In genomic region chr22:35914357-35914664, GRCh38 we compare ENCODE assay signal across 9 cellular contexts.
DNase-seq lines count a peak whose midpoint lies in the region; ATAC-seq and TF ChIP-seq lines count a peak whose summit lies in the region.
"Had no signal": no experiment of that assay in that cellular context is flagged by ENCODE, and none has a peak within 500 bp of the region (broad histone marks: within the 10 kb centered on the region; RNA-seq: fewer than 3 reads in every experiment).

No MANE protein-coding gene starts in this region.

- no peak for DNase-seq in activated CD8-positive, alpha-beta T cell treated with anti-CD3 and anti-CD28 coated beads for 36 hours
- no peak for DNase-seq in activated CD8-positive, alpha-beta T cell treated with anti-CD3 and anti-CD28 coated beads, Interleukin-2, amount 10 ng/mL, durations not matched to agents 7 days and 5 days
- DNase-seq in mammary epithelial cell (no peak), mesothelial cell of epicardium (ENCODE audit: low spot score in 2 of 2, unreplicated experiment in 2 of 2) (no peak), tibial nerve (ENCODE audit: low spot score in 2 of 2) (no peak), putamen (ENCODE audit: low spot score) (no peak)
- DNase-seq in activated CD8-positive, alpha-beta memory T cell treated with anti-CD3 and anti-CD28 coated beads, Interleukin-2, amount 10 ng/mL, durations not matched to agents 7 days and 5 days = no peak
- DNase-seq: effector CD8-positive, alpha-beta T cell had no signal

- no peak for TF ChIP-seq EP300 in tibial nerve (IDR thresholded peaks at IDR 0.05)

- CTCF ChIA-PET in activated CD8-positive, alpha-beta T cell treated with anti-CD3 and anti-CD28 coated beads for 36 hours (lab: Charles Lee) = no interaction called here
- CTCF ChIA-PET in activated CD8-positive, alpha-beta T cell treated with anti-CD3 and anti-CD28 coated beads, Interleukin-2, amount 10 ng/mL, durations not matched to agents 7 days and 5 days (lab: Charles Lee) = no interaction called here
- CTCF ChIA-PET in mammary epithelial cell (lab: Charles Lee; ENCODE audit: low non-redundant PET) = no interaction called here
- CTCF ChIA-PET in activated CD8-positive, alpha-beta memory T cell treated with anti-CD3 and anti-CD28 coated beads, Interleukin-2, amount 10 ng/mL, durations not matched to agents 7 days and 5 days (lab: Charles Lee) = no interaction called here

- no peaks in the 10 kb centered on the region for H3K36me3 Mint-ChIP-seq in activated CD8-positive, alpha-beta T cell treated with anti-CD3 and anti-CD28 coated beads for 36 hours (ENCODE audit: low read depth)
- no peaks in the 10 kb centered on the region for H3K36me3 Mint-ChIP-seq in activated CD8-positive, alpha-beta T cell treated with anti-CD3 and anti-CD28 coated beads, Interleukin-2, amount 10 ng/mL, durations not matched to agents 7 days and 5 days (ENCODE audit: low read depth)
- H3K36me3 Mint-ChIP-seq in mesothelial cell of epicardium = no peaks in the 10 kb centered on the region
- H3K36me3 Mint-ChIP-seq in activated CD8-positive, alpha-beta memory T cell treated with anti-CD3 and anti-CD28 coated beads, Interleukin-2, amount 10 ng/mL, durations not matched to agents 7 days and 5 days = no peaks in the 10 kb centered on the region

- WGBS in mammary epithelial cell (ENCODE audit: low coverage, missing lambda C conversion rate) = 0% methylated on average over 2 of the region's 2 CpGs
- WGBS in tibial nerve, 2 donors = 14 to 19% methylated on average over 2 of the region's 2 CpGs

- peak overlapping the region; percentile 93 for H3K4me2 ChIP-seq in mammary epithelial cell (ENCODE audit: insufficient read depth, low read depth, low read length)

- H3K36me3 ChIP-seq in mammary epithelial cell (ENCODE audit: insufficient read depth, low read length) = no peaks in the 10 kb centered on the region
- H3K36me3 ChIP-seq in tibial nerve = no peaks in the 10 kb centered on the region

- no peak for TF ChIP-seq CTCF in activated CD8-positive, alpha-beta T cell treated with anti-CD3 and anti-CD28 coated beads for 36 hours (IDR thresholded peaks at IDR 0.05)
- TF ChIP-seq CTCF in mammary epithelial cell (conservative IDR thresholded peaks at IDR 0.05 in 1 of 2, IDR thresholded peaks at IDR 0.05 in 1 of 2; ENCODE audit: extremely low read depth in 1 of 2, insufficient read depth in 1 of 2, low read depth in 1 of 2, low read length in 2 of 2) (no peak), mesothelial cell of epicardium (IDR thresholded peaks at IDR 0.05; ENCODE audit: unreplicated experiment) (no peak), tibial nerve (IDR thresholded peaks at IDR 0.05) (no peak)

- H3K27ac Mint-ChIP-seq in activated CD8-positive, alpha-beta T cell treated with anti-CD3 and anti-CD28 coated beads for 36 hours = no peak overlapping the region
- no peak overlapping the region for H3K27ac Mint-ChIP-seq in activated CD8-positive, alpha-beta T cell treated with anti-CD3 and anti-CD28 coated beads, Interleukin-2, amount 10 ng/mL, durations not matched to agents 7 days and 5 days
- H3K27ac Mint-ChIP-seq in mesothelial cell of epicardium = peak overlapping the region; percentile 94
- no peak overlapping the region for H3K27ac Mint-ChIP-seq in activated CD8-positive, alpha-beta memory T cell treated with anti-CD3 and anti-CD28 coated beads, Interleukin-2, amount 10 ng/mL, durations not matched to agents 7 days and 5 days

- no TSS peak for BruUV-seq in mammary epithelial cell (replicated peaks; lab: Mats Ljungman, UMichigan)

- dilution Hi-C loops in mammary epithelial cell (cut with HindIII; ENCODE audit: low sequenced_read_pairs) = no loop called here

- H3K9me3 Mint-ChIP-seq in activated CD8-positive, alpha-beta T cell treated with anti-CD3 and anti-CD28 coated beads for 36 hours = no peaks in the 10 kb centered on the region
- no peaks in the 10 kb centered on the region for H3K9me3 Mint-ChIP-seq in activated CD8-positive, alpha-beta T cell treated with anti-CD3 and anti-CD28 coated beads, Interleukin-2, amount 10 ng/mL, durations not matched to agents 7 days and 5 days (ENCODE audit: insufficient read depth)
- H3K9me3 Mint-ChIP-seq in mesothelial cell of epicardium = no peaks in the 10 kb centered on the region
- H3K9me3 Mint-ChIP-seq in activated CD8-positive, alpha-beta memory T cell treated with anti-CD3 and anti-CD28 coated beads, Interleukin-2, amount 10 ng/mL, durations not matched to agents 7 days and 5 days (ENCODE audit: low read depth) = no peaks in the 10 kb centered on the region

- peak overlapping the region; percentile 74 for H3K27ac ChIP-seq in mammary epithelial cell (ENCODE audit: insufficient read depth, low read depth, low read length)
- peak overlapping the region; percentile 66 to 92 (median 76) for H3K27ac ChIP-seq in tibial nerve

- H4K20me1 ChIP-seq in mammary epithelial cell (ENCODE audit: insufficient read depth, low read length) = no peaks in the 10 kb centered on the region

- H3K4me3 ChIP-seq in mammary epithelial cell (replicated peaks in 1 of 3; ENCODE audit: insufficient read depth in 1 of 3, low read depth in 2 of 3, low read length in 3 of 3) (peak overlapping the region in 2 of 3 experiments; percentile 2 to 49), tibial nerve (peak overlapping the region; percentile 34 to 55 (median 35))

- no peak for TF ChIP-seq POLR2A in tibial nerve (IDR thresholded peaks at IDR 0.05)

- in situ Hi-C loops in mammary epithelial cell (cut with MboI; ENCODE audit: low sequenced_read_pairs in 2 of 2) = loop anchor here in 1 of 2 donors (25.0 kb wide), 1 partner anchor 277 kb away; the partner anchor contains the start of gene APOL6

- POLR2A ChIA-PET in activated CD8-positive, alpha-beta T cell treated with anti-CD3 and anti-CD28 coated beads for 36 hours (lab: Charles Lee) = no interaction called here
- POLR2A ChIA-PET in activated CD8-positive, alpha-beta T cell treated with anti-CD3 and anti-CD28 coated beads, Interleukin-2, amount 10 ng/mL, durations not matched to agents 7 days and 5 days (lab: Charles Lee) = no interaction called here

- peaks cover 91% of the 10 kb centered on the region for H3K79me2 ChIP-seq in mammary epithelial cell (ENCODE audit: insufficient read depth, low read length)

- H2AFZ ChIP-seq in mammary epithelial cell (ENCODE audit: low read depth, low read length) = peak overlapping the region; percentile 13

- H3K4me1 Mint-ChIP-seq in activated CD8-positive, alpha-beta T cell treated with anti-CD3 and anti-CD28 coated beads for 36 hours (ENCODE audit: low read depth) = peaks cover 17% of the 10 kb centered on the region
- peaks cover 11% of the 10 kb centered on the region for H3K4me1 Mint-ChIP-seq in activated CD8-positive, alpha-beta T cell treated with anti-CD3 and anti-CD28 coated beads, Interleukin-2, amount 10 ng/mL, durations not matched to agents 7 days and 5 days (ENCODE audit: low read depth)
- H3K4me1 Mint-ChIP-seq in mesothelial cell of epicardium = peaks cover 61% of the 10 kb centered on the region
- H3K4me1 Mint-ChIP-seq in activated CD8-positive, alpha-beta memory T cell treated with anti-CD3 and anti-CD28 coated beads, Interleukin-2, amount 10 ng/mL, durations not matched to agents 7 days and 5 days = peaks cover 17% of the 10 kb centered on the region

- no peak for ATAC-seq in activated CD8-positive, alpha-beta T cell treated with anti-CD3 and anti-CD28 coated beads for 36 hours
- no peak for ATAC-seq in activated CD8-positive, alpha-beta T cell treated with anti-CD3 and anti-CD28 coated beads, Interleukin-2, amount 10 ng/mL, durations not matched to agents 7 days and 5 days
- no peak for ATAC-seq in GM21723 (IDR thresholded peaks at IDR 0.05; ENCODE audit: unreplicated experiment)
- no peak for ATAC-seq in activated CD8-positive, alpha-beta memory T cell treated with anti-CD3 and anti-CD28 coated beads, Interleukin-2, amount 10 ng/mL, durations not matched to agents 7 days and 5 days

- peak overlapping the region; percentile 24 for H3K4me3 Mint-ChIP-seq in activated CD8-positive, alpha-beta T cell treated with anti-CD3 and anti-CD28 coated beads for 36 hours
- no peak overlapping the region for H3K4me3 Mint-ChIP-seq in activated CD8-positive, alpha-beta T cell treated with anti-CD3 and anti-CD28 coated beads, Interleukin-2, amount 10 ng/mL, durations not matched to agents 7 days and 5 days
- peak overlapping the region; percentile 81 for H3K4me3 Mint-ChIP-seq in mesothelial cell of epicardium
- no peak overlapping the region for H3K4me3 Mint-ChIP-seq in activated CD8-positive, alpha-beta memory T cell treated with anti-CD3 and anti-CD28 coated beads, Interleukin-2, amount 10 ng/mL, durations not matched to agents 7 days and 5 days

- no peaks in the 10 kb centered on the region for H3K27me3 ChIP-seq in mammary epithelial cell (ENCODE audit: insufficient read depth, low read length)
- no peaks in the 10 kb centered on the region for H3K27me3 ChIP-seq in tibial nerve

- H3K9me3 ChIP-seq in mammary epithelial cell (replicated peaks; ENCODE audit: insufficient read depth, low read length) = no peaks in the 10 kb centered on the region
- H3K9me3 ChIP-seq in tibial nerve = no peaks in the 10 kb centered on the region

- H3K4me1 ChIP-seq in mammary epithelial cell (ENCODE audit: insufficient read depth, low read length) (peaks cover 52% of the 10 kb centered on the region), tibial nerve (peaks cover 0 to 76% (median 25%) of the 10 kb centered on the region in 4 donors)

- H3K9ac ChIP-seq in mammary epithelial cell (ENCODE audit: insufficient read depth, low read length) = peak overlapping the region; percentile 17

- peaks cover 9% of the 10 kb centered on the region for H3K27me3 Mint-ChIP-seq in activated CD8-positive, alpha-beta T cell treated with anti-CD3 and anti-CD28 coated beads for 36 hours
- H3K27me3 Mint-ChIP-seq in activated CD8-positive, alpha-beta T cell treated with anti-CD3 and anti-CD28 coated beads, Interleukin-2, amount 10 ng/mL, durations not matched to agents 7 days and 5 days (ENCODE audit: low read depth) = peaks cover 12% of the 10 kb centered on the region
- no peaks in the 10 kb centered on the region for H3K27me3 Mint-ChIP-seq in mesothelial cell of epicardium (ENCODE audit: low read depth)
- peaks cover 11% of the 10 kb centered on the region for H3K27me3 Mint-ChIP-seq in activated CD8-positive, alpha-beta memory T cell treated with anti-CD3 and anti-CD28 coated beads, Interleukin-2, amount 10 ng/mL, durations not matched to agents 7 days and 5 days

- intact Hi-C loops in activated CD8-positive, alpha-beta T cell treated with anti-CD3 and anti-CD28 coated beads for 36 hours (cut with micrococcal nuclease) = no loop called here
- intact Hi-C loops in mammary epithelial cell (cut with micrococcal nuclease) = loop anchor here (10.0 kb wide), 1 partner anchor 480 kb away; no protein-coding TSS in a partner anchor

Comparison
In these comparisons a context has a peak if more than half of its experiments do, and no peak if none do; other contexts are left out.
1. H3K4me3 Mint-ChIP-seq: peak in activated CD8-positive, alpha-beta T cell treated with anti-CD3 and anti-CD28 coated beads for 36 hours (single experiment) and mesothelial cell of epicardium (single experiment); none in activated CD8-positive, alpha-beta T cell treated with anti-CD3 and anti-CD28 coated beads, Interleukin-2, amount 10 ng/mL, durations not matched to agents 7 days and 5 days (single experiment) and activated CD8-positive, alpha-beta memory T cell treated with anti-CD3 and anti-CD28 coated beads, Interleukin-2, amount 10 ng/mL, durations not matched to agents 7 days and 5 days (single experiment).